36 cellular contexts compared by ENCODE assay signal in the genomic region with DNA sequence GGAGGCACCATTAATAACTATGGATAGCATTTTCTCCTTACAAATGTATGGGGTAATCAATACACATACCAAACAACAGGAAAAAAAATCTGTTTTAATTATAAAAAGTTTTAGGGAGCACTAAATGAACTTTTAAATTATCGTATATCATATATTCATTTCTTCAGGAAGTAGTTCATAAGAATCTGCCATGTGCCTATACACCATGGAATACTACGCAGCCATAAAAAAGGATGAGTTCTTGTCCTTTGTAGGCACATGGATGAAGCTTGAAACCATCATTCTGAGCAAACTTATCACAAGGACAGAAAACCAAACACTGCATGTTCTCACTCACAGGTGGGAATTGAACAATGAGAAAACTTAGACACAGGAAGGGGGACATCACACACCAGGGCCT.
"Had no signal": no experiment of that assay in that cellular context is flagged by ENCODE, and none has a peak within 500 bp of the region (broad histone marks: within the 10 kb centered on the region; RNA-seq: fewer than 3 reads in every experiment).

No MANE protein-coding gene starts in this region.

- H3K36me3 ChIP-seq: ascending aorta, cardiac muscle cell, colonic mucosa, WERI-Rb-1 had no signal

- H3K4me1 Mint-ChIP-seq: WTC11 had no signal

- H3K27me3 Mint-ChIP-seq: activated CD4-positive, alpha-beta memory T cell treated with anti-CD3 and anti-CD28 coated beads, Interleukin-2, amount 10 ng/mL, durations not matched to agents 7 days and 5 days; activated CD4-positive, alpha-beta T cell treated with anti-CD3 and anti-CD28 coated beads for 36 hours; activated CD4-positive, alpha-beta T cell treated with anti-CD3 and anti-CD28 coated beads, Interleukin-2, amount 10 ng/mL, durations not matched to agents 7 days and 5 days; activated CD8-positive, alpha-beta memory T cell treated with anti-CD3 and anti-CD28 coated beads, Interleukin-2, amount 10 ng/mL, durations not matched to agents 7 days and 5 days; activated naive CD8-positive, alpha-beta T cell; activated T-cell treated with anti-CD3 and anti-CD28 coated beads, Interleukin-2, amount 50 U/mL, for 24 hours; brain; central memory CD8-positive, alpha-beta T cell had no signal

- H3K4me3 ChIP-seq: ascending aorta, cardiac muscle cell, colonic mucosa had no signal

- DNase-seq: activated CD4-positive, alpha-beta memory T cell treated with anti-CD3 and anti-CD28 coated beads, Interleukin-2, amount 10 ng/mL, durations not matched to agents 7 days and 5 days; activated CD4-positive, alpha-beta T cell treated with anti-CD3 and anti-CD28 coated beads for 1 hour; activated CD4-positive, alpha-beta T cell treated with anti-CD3 and anti-CD28 coated beads for 36 hours; activated CD4-positive, alpha-beta T cell treated with anti-CD3 and anti-CD28 coated beads for 48 hours; activated CD4-positive, alpha-beta T cell treated with anti-CD3 and anti-CD28 coated beads, Interleukin-2, amount 10 ng/mL, durations not matched to agents 7 days and 5 days; activated CD4-positive, alpha-beta T cell treated with anti-CD3 and anti-CD28 coated beads, Interleukin-2, amount 50 U/mL, for 48 hours; activated CD4-positive, CD25-positive, alpha-beta regulatory T cell; activated CD8-positive, alpha-beta memory T cell treated with anti-CD3 and anti-CD28 coated beads for 24 hours; activated CD8-positive, alpha-beta memory T cell treated with anti-CD3 and anti-CD28 coated beads, Interleukin-2, amount 10 ng/mL, durations not matched to agents 7 days and 5 days; activated CD8-positive, alpha-beta memory T cell treated with anti-CD3 and anti-CD28 coated beads, Interleukin-2, amount 50 U/mL, for 48 hours; activated CD8-positive, alpha-beta T cell treated with anti-CD3 and anti-CD28 coated beads, Interleukin-2, amount 10 ng/mL, durations not matched to agents 7 days and 5 days; activated effector memory CD4-positive, alpha-beta T cell treated with Interleukin-2 at 50 U/mL for 16 hours; activated gamma-delta T cell; activated naive CD4-positive, alpha-beta T cell treated with anti-CD3 and anti-CD28 coated beads, Interleukin-2, amount 50 U/mL, for 16 hours; activated naive CD4-positive, alpha-beta T cell treated with Interleukin-2 at 50 U/mL for 16 hours; activated T-cell treated with anti-CD3 and anti-CD28 coated beads, Interleukin-2, amount 50 U/mL, for 24 hours; activated T-cell treated with anti-CD3 and anti-CD28 coated beads, Interleukin-2, amount 50 U/mL, for 48 hours; amygdala; anterior cingulate cortex; caudate nucleus; cerebellar nuclear complex; colonic mucosa; T-helper 1 cell; T-helper 2 cell; T-helper 9 cell; WERI-Rb-1 had no signal

- H3K4me3 Mint-ChIP-seq: activated CD4-positive, alpha-beta memory T cell treated with anti-CD3 and anti-CD28 coated beads, Interleukin-2, amount 10 ng/mL, durations not matched to agents 7 days and 5 days; activated CD4-positive, alpha-beta T cell treated with anti-CD3 and anti-CD28 coated beads for 36 hours; activated CD4-positive, alpha-beta T cell treated with anti-CD3 and anti-CD28 coated beads, Interleukin-2, amount 10 ng/mL, durations not matched to agents 7 days and 5 days; activated CD8-positive, alpha-beta memory T cell treated with anti-CD3 and anti-CD28 coated beads, Interleukin-2, amount 10 ng/mL, durations not matched to agents 7 days and 5 days; activated CD8-positive, alpha-beta T cell treated with anti-CD3 and anti-CD28 coated beads, Interleukin-2, amount 10 ng/mL, durations not matched to agents 7 days and 5 days; activated naive CD8-positive, alpha-beta T cell; activated T-cell treated with anti-CD3 and anti-CD28 coated beads, Interleukin-2, amount 50 U/mL, for 24 hours; brain; central memory CD8-positive, alpha-beta T cell; T-helper 1 cell treated with Interleukin-12 subunit alpha and Interleukin-12 subunit beta and Interleukin-4 antibody, amounts not matched to agents 30 μg/mL and 1 μg/mL, for 36 hours; T-helper 2 cell treated with Interferon-gamma antibody and Interleukin-4, amounts not matched to agents 5 μg/mL and 100 μg/mL, for 36 hours; WTC11 had no signal

- ATAC-seq: activated CD4-positive, alpha-beta T cell treated with anti-CD3 and anti-CD28 coated beads for 36 hours; activated CD4-positive, CD25-positive, alpha-beta regulatory T cell treated with anti-CD3 and anti-CD28 coated beads, Interleukin-2, amount 50 U/mL, for 24 hours; activated CD8-positive, alpha-beta memory T cell treated with anti-CD3 and anti-CD28 coated beads, Interleukin-2, amount 10 ng/mL, durations not matched to agents 7 days and 5 days; activated CD8-positive, alpha-beta T cell treated with anti-CD3 and anti-CD28 coated beads, Interleukin-2, amount 10 ng/mL, durations not matched to agents 7 days and 5 days; WTC11 had no signal

- H3K27ac Mint-ChIP-seq: activated CD4-positive, alpha-beta memory T cell treated with anti-CD3 and anti-CD28 coated beads, Interleukin-2, amount 10 ng/mL, durations not matched to agents 7 days and 5 days; activated CD4-positive, alpha-beta T cell treated with anti-CD3 and anti-CD28 coated beads for 36 hours; activated CD4-positive, alpha-beta T cell treated with anti-CD3 and anti-CD28 coated beads, Interleukin-2, amount 10 ng/mL, durations not matched to agents 7 days and 5 days; activated CD8-positive, alpha-beta memory T cell treated with anti-CD3 and anti-CD28 coated beads, Interleukin-2, amount 10 ng/mL, durations not matched to agents 7 days and 5 days; activated CD8-positive, alpha-beta T cell treated with anti-CD3 and anti-CD28 coated beads, Interleukin-2, amount 10 ng/mL, durations not matched to agents 7 days and 5 days; activated naive CD8-positive, alpha-beta T cell; activated T-cell treated with anti-CD3 and anti-CD28 coated beads, Interleukin-2, amount 50 U/mL, for 24 hours; activated T-helper 2 cell treated with anti-CD3 and anti-CD28 coated beads, Interferon-gamma antibody, Interleukin-2, Interleukin-4, amounts not matched to agents 10 μg/mL and 5 μg/mL and 100 μg/mL, durations not matched to agents 14 hours and 24 hours and 36 hours; brain; T-helper 1 cell treated with Interleukin-12 subunit alpha and Interleukin-12 subunit beta and Interleukin-4 antibody, amounts not matched to agents 30 μg/mL and 1 μg/mL, for 36 hours; T-helper 2 cell treated with Interferon-gamma antibody and Interleukin-4, amounts not matched to agents 5 μg/mL and 100 μg/mL, for 36 hours; WTC11 had no signal

- H3K36me3 Mint-ChIP-seq: activated naive CD8-positive, alpha-beta T cell; brain; WTC11 had no signal

- H3K9me3 ChIP-seq: ascending aorta, colonic mucosa had no signal

- H3K27ac ChIP-seq: ascending aorta, cardiac muscle cell, colonic mucosa, WERI-Rb-1 had no signal

- H3K4me1 ChIP-seq: ascending aorta, colonic mucosa had no signal
